ENCODE assay signal across 16 cellular contexts in genomic region chr16:56814537-56815432, GRCh38. TPM values are rescaled to one million over a fixed set of nuclear protein-coding genes. Genes with fewer than 3 reads are reported as not detected.
DNase-seq lines count a peak whose midpoint lies in the region; ATAC-seq and FAIRE-seq lines count a peak whose summit lies in the region.
"Had no signal": no experiment of that assay in that cellular context is flagged by ENCODE, and none has a peak within 500 bp of the region (broad histone marks: within the 10 kb centered on the region; RNA-seq: fewer than 3 reads in every experiment).

No MANE protein-coding gene starts in this region.

- H3K4me1 ChIP-seq in right cardiac atrium (ENCODE audit: control insufficient read depth, insufficient read depth, low read length) = no peaks in the 10 kb centered on the region
- H3K4me1 ChIP-seq: parathyroid adenoma had no signal

- H3K9me3 ChIP-seq in right cardiac atrium (ENCODE audit: control insufficient read depth, low read length) = no peaks in the 10 kb centered on the region

- no peak overlapping the region for H3K4me3 ChIP-seq in right cardiac atrium (ENCODE audit: low read length)
- H3K4me3 ChIP-seq: GM12878 had no signal

- H3K27ac ChIP-seq in right cardiac atrium (ENCODE audit: low read length) = no peak overlapping the region
- H3K27ac ChIP-seq: parathyroid adenoma had no signal

- FAIRE-seq in frontal cortex (lab: Jason Lieb, UNC) = no peak
- FAIRE-seq: GM12878, TTC549 had no signal

- intact Hi-C loops in right cardiac atrium (cut with DNase I) = no loop called here

- in situ Hi-C loops in SK-MEL-5 (cut with HindIII; ENCODE audit: low pct_unique_long_range_greater_than_20kb, low sequenced_read_pairs) = no loop called here

- 66% methylated on average over 9 of the region's 9 CpGs for WGBS in right cardiac atrium

- peak; percentile 44 for DNase-seq in H4 (ENCODE audit: low spot score)
- peak; percentile 37 for DNase-seq in SK-MEL-5 (ENCODE audit: low read depth, low spot score)
- DNase-seq in right cardiac atrium = no peak
- peak; percentile 86 for DNase-seq in renal cortical epithelial cell (ENCODE audit: low read depth)
- DNase-seq in NCI-H187 (lab: John Stamatoyannopoulos, UW) = no peak
- no peak for DNase-seq in activated CD8-positive, alpha-beta memory T cell treated with anti-CD3 and anti-CD28 coated beads for 24 hours
- DNase-seq in frontal cortex (ENCODE audit: low spot score in 2 of 2) = no peak
- no peak for DNase-seq in T-helper 2 cell
- DNase-seq: activated CD8-positive, alpha-beta T cell treated with anti-CD3 and anti-CD28 coated beads, Interleukin-2, amount 10 ng/mL, durations not matched to agents 7 days and 5 days; aorta; DND-41 had no signal

- H3K27me3 ChIP-seq in right cardiac atrium (ENCODE audit: control insufficient read depth, insufficient read depth) = no peaks in the 10 kb centered on the region

- ATAC-seq in right cardiac atrium = peak; percentile 25 to 64
- ATAC-seq: activated CD8-positive, alpha-beta T cell treated with anti-CD3 and anti-CD28 coated beads, Interleukin-2, amount 10 ng/mL, durations not matched to agents 7 days and 5 days; GM12878 had no signal

RNA-seq across cellular contexts. Expression of gene SLC12A3, which starts 50.2 kb away (rescaled TPM):
- not detected in 2 replicates for total RNA-seq in H4 (2014; rRNA removed; shearing (Covaris generic))
- total RNA-seq in SK-MEL-5 (2014; rRNA removed; shearing (Covaris generic)) = not detected in 2 replicates
- polyA plus RNA-seq in SK-MEL-5 (2015; cell fraction: cytosol; rRNA removed) = 0.01 and 0.07 TPM in 2 replicates
- not detected in 2 replicates for polyA plus RNA-seq in SK-MEL-5 (2015; cell fraction: nucleus; rRNA removed)
- not detected for total RNA-seq in right cardiac atrium
- polyA plus RNA-seq in right cardiac atrium = not detected
- 2.4 and 5.2 TPM in 2 replicates for total RNA-seq in renal cortical epithelial cell
- total RNA-seq in frontal cortex = not detected
- total RNA-seq: activated CD8-positive, alpha-beta T cell treated with anti-CD3 and anti-CD28 coated beads, Interleukin-2, amount 10 ng/mL, durations not matched to agents 7 days and 5 days; aorta; subcutaneous adipose tissue had no signal
- polyA plus RNA-seq: aorta, BJ had no signal

Comparison
In these comparisons a context has a peak if more than half of its experiments do, and no peak if none do; other contexts are left out.
1. DNase-seq: peak in H4 (single experiment), SK-MEL-5 (single experiment) and renal cortical epithelial cell (single experiment); none in right cardiac atrium (0 of 3), NCI-H187 (0 of 2), activated CD8-positive, alpha-beta memory T cell treated with anti-CD3 and anti-CD28 coated beads for 24 hours (single experiment), frontal cortex (0 of 2) and T-helper 2 cell (0 of 5).